Comparison of ENCODE assay signal across 8 cellular contexts in genomic region chr14:24514209-24514608, GRCh38. TPM values are rescaled to one million over a fixed set of nuclear protein-coding genes. Genes with fewer than 3 reads are reported as not detected.
"Had no signal": no experiment of that assay in that cellular context is flagged by ENCODE, and none has a peak within 500 bp of the region (broad histone marks: within the 10 kb centered on the region; RNA-seq: fewer than 3 reads in every experiment).

No MANE protein-coding gene starts in this region.

- H3K4me3 Mint-ChIP-seq: GM23338, H9 had no signal

- ATAC-seq: GM23338, K562 had no signal

- H2AFZ ChIP-seq: GM23338 had no signal

- DNase-seq: H9, HCEC 1CT, IMR-90, KG1 had no signal

- H3K4me2 ChIP-seq: GM23338 had no signal

- H3K27ac Mint-ChIP-seq: GM23338, H9 had no signal

- H3K9me3 Mint-ChIP-seq: GM23338 had no signal

- H3K4me3 ChIP-seq: GM23338, K562 had no signal

- H3K4me1 Mint-ChIP-seq: GM23338, H9 had no signal

RNA-seq across cellular contexts. Expression of gene CMA1, which starts 6.1 kb away (rescaled TPM):
- total RNA-seq: GM23338, H1, H9, HT-29, IMR-90, K562 had no signal
